1 cellular context compared by ENCODE assay signal in genomic region chr13:110610955-110611595, GRCh38.
TF ChIP-seq lines count a peak whose summit lies in the region.

No MANE protein-coding gene starts in this region.

TF ChIP-seq in GM12878, 131 proteins besides CTCF, POLR2A, EP300 and RAD21 (continues in another document):
- TF ChIP-seq NKRF (conservative IDR thresholded peaks at IDR 0.05) (no peak; the same call in 1 of the 2 replicates), SIX5 (IDR thresholded peaks at IDR 0.05; ENCODE audit: low read depth, low read length, severe bottlenecking) (no peak), CHD2 (IDR thresholded peaks at IDR 0.05; ENCODE audit: borderline replicate concordance, low read depth, low read length) (0 out of 2 replicates have a peak, but pooled peaks have one; percentile 20), ZBTB11 (CRISPR knock-in tag; IDR thresholded peaks at IDR 0.05) (no peak), EZH2 (IDR thresholded peaks at IDR 0.05; ENCODE audit: borderline replicate concordance, control insufficient read depth, low read depth, low read length) (no peak), FOXM1 (IDR thresholded peaks at IDR 0.05; ENCODE audit: low read depth, low read length) (peak; percentile 81; the same call in 1 of the 2 replicates), KLF5 (IDR thresholded peaks at IDR 0.05; ENCODE audit: partially characterized antibody) (no peak), BRCA1 (IDR thresholded peaks at IDR 0.05; ENCODE audit: low read depth, low read length) (no peak), TCF7 (IDR thresholded peaks at IDR 0.05; ENCODE audit: borderline replicate concordance) (no peak), IRF3 (IDR thresholded peaks at IDR 0.05) (no peak), FOXK2 (IDR thresholded peaks at IDR 0.05) (no peak), RELA (IDR thresholded peaks at IDR 0.05; ENCODE audit: borderline replicate concordance, partially characterized antibody) (no peak), JUND (IDR thresholded peaks at IDR 0.05; ENCODE audit: low read depth, low read length) (peak; percentile 90; the same call in 1 of the 2 replicates), JUNB (IDR thresholded peaks at IDR 0.05) (peak; percentile 93), BCL3 (IDR thresholded peaks at IDR 0.05; ENCODE audit: borderline replicate concordance, insufficient read depth, low read depth, low read length, poor library complexity, severe bottlenecking) (peak; percentile 59), YBX1 (IDR thresholded peaks at IDR 0.05) (no peak), SUPT20H (IDR thresholded peaks at IDR 0.05; ENCODE audit: borderline replicate concordance, control insufficient read depth, low read depth, low read length) (no peak), CBX3 (IDR thresholded peaks at IDR 0.05; ENCODE audit: borderline replicate concordance, low read depth) (no peak), CREM (IDR thresholded peaks at IDR 0.05; ENCODE audit: low read depth) (peak; percentile 75; the same call in 1 of the 2 replicates), TAF1 (IDR thresholded peaks at IDR 0.05; ENCODE audit: borderline replicate concordance, low read depth, low read length) (no peak), ZNF384 (IDR thresholded peaks at IDR 0.05; ENCODE audit: borderline replicate concordance, low read depth, low read length) (no peak), ZNF24 (IDR thresholded peaks at IDR 0.05) (peak; percentile 22; the same call in 1 of the 2 replicates), STAT3 (IDR thresholded peaks at IDR 0.05; ENCODE audit: low read depth, low read length) (no peak), SP1 (IDR thresholded peaks at IDR 0.05; ENCODE audit: low read depth, low read length) (peak; percentile 28), CREB1 (IDR thresholded peaks at IDR 0.05; ENCODE audit: low read depth) (peak; percentile 57; the same call in 1 of the 2 replicates), IKZF2 (IDR thresholded peaks at IDR 0.05) (peak; percentile 99), RUNX3 (IDR thresholded peaks at IDR 0.05; ENCODE audit: low read length) (peak; percentile 86), POU2F2 (IDR thresholded peaks at IDR 0.05; ENCODE audit: borderline replicate concordance, low read depth, low read length) (peak; percentile 50; the same call in 1 of the 3 replicates), MYB (IDR thresholded peaks at IDR 0.05; ENCODE audit: borderline replicate concordance, low read depth, low read length) (no peak), NBN (IDR thresholded peaks at IDR 0.05) (peak; percentile 74), IKZF1 (conservative IDR thresholded peaks at IDR 0.05) (peak; percentile 96), ETV6 (conservative IDR thresholded peaks at IDR 0.05 in 1 of 2, IDR thresholded peaks at IDR 0.05 in 1 of 2; ENCODE audit: borderline replicate concordance in 1 of 2, low read depth in 1 of 2) (0 out of 4 replicates have a peak, but pooled peaks of 1 of the 2 experiments have one; percentile 16), PML (IDR thresholded peaks at IDR 0.05; ENCODE audit: low read length) (no peak), PAX5 (IDR thresholded peaks at IDR 0.05; ENCODE audit: borderline replicate concordance, low read depth, low read length) (peak; percentile 88), BMI1 (IDR thresholded peaks at IDR 0.05; ENCODE audit: borderline replicate concordance) (peak; percentile 55; the same call in 1 of the 2 replicates)
- TF ChIP-seq, protein P1, sequence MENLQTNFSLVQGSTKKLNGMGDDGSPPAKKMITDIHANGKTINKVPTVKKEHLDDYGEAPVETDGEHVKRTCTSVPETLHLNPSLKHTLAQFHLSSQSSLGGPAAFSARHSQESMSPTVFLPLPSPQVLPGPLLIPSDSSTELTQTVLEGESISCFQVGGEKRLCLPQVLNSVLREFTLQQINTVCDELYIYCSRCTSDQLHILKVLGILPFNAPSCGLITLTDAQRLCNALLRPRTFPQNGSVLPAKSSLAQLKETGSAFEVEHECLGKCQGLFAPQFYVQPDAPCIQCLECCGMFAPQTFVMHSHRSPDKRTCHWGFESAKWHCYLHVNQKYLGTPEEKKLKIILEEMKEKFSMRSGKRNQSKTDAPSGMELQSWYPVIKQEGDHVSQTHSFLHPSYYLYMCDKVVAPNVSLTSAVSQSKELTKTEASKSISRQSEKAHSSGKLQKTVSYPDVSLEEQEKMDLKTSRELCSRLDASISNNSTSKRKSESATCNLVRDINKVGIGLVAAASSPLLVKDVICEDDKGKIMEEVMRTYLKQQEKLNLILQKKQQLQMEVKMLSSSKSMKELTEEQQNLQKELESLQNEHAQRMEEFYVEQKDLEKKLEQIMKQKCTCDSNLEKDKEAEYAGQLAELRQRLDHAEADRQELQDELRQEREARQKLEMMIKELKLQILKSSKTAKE (IDR thresholded peaks at IDR 0.05; ENCODE audit: low read depth, poor library complexity, severe bottlenecking), result no peak
- TF ChIP-seq, protein P2, sequence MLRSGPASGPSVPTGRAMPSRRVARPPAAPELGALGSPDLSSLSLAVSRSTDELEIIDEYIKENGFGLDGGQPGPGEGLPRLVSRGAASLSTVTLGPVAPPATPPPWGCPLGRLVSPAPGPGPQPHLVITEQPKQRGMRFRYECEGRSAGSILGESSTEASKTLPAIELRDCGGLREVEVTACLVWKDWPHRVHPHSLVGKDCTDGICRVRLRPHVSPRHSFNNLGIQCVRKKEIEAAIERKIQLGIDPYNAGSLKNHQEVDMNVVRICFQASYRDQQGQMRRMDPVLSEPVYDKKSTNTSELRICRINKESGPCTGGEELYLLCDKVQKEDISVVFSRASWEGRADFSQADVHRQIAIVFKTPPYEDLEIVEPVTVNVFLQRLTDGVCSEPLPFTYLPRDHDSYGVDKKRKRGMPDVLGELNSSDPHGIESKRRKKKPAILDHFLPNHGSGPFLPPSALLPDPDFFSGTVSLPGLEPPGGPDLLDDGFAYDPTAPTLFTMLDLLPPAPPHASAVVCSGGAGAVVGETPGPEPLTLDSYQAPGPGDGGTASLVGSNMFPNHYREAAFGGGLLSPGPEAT (IDR thresholded peaks at IDR 0.05; ENCODE audit: low read depth), result peak; percentile 94
- TF ChIP-seq, protein P3, sequence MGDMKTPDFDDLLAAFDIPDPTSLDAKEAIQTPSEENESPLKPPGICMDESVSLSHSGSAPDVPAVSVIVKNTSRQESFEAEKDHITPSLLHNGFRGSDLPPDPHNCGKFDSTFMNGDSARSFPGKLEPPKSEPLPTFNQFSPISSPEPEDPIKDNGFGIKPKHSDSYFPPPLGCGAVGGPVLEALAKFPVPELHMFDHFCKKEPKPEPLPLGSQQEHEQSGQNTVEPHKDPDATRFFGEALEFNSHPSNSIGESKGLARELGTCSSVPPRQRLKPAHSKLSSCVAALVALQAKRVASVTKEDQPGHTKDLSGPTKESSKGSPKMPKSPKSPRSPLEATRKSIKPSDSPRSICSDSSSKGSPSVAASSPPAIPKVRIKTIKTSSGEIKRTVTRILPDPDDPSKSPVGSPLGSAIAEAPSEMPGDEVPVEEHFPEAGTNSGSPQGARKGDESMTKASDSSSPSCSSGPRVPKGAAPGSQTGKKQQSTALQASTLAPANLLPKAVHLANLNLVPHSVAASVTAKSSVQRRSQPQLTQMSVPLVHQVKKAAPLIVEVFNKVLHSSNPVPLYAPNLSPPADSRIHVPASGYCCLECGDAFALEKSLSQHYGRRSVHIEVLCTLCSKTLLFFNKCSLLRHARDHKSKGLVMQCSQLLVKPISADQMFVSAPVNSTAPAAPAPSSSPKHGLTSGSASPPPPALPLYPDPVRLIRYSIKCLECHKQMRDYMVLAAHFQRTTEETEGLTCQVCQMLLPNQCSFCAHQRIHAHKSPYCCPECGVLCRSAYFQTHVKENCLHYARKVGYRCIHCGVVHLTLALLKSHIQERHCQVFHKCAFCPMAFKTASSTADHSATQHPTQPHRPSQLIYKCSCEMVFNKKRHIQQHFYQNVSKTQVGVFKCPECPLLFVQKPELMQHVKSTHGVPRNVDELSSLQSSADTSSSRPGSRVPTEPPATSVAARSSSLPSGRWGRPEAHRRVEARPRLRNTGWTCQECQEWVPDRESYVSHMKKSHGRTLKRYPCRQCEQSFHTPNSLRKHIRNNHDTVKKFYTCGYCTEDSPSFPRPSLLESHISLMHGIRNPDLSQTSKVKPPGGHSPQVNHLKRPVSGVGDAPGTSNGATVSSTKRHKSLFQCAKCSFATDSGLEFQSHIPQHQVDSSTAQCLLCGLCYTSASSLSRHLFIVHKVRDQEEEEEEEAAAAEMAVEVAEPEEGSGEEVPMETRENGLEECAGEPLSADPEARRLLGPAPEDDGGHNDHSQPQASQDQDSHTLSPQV (IDR thresholded peaks at IDR 0.05), result 0 out of 2 replicates have a peak, but pooled peaks have one; percentile 29
- TF ChIP-seq, protein P4, sequence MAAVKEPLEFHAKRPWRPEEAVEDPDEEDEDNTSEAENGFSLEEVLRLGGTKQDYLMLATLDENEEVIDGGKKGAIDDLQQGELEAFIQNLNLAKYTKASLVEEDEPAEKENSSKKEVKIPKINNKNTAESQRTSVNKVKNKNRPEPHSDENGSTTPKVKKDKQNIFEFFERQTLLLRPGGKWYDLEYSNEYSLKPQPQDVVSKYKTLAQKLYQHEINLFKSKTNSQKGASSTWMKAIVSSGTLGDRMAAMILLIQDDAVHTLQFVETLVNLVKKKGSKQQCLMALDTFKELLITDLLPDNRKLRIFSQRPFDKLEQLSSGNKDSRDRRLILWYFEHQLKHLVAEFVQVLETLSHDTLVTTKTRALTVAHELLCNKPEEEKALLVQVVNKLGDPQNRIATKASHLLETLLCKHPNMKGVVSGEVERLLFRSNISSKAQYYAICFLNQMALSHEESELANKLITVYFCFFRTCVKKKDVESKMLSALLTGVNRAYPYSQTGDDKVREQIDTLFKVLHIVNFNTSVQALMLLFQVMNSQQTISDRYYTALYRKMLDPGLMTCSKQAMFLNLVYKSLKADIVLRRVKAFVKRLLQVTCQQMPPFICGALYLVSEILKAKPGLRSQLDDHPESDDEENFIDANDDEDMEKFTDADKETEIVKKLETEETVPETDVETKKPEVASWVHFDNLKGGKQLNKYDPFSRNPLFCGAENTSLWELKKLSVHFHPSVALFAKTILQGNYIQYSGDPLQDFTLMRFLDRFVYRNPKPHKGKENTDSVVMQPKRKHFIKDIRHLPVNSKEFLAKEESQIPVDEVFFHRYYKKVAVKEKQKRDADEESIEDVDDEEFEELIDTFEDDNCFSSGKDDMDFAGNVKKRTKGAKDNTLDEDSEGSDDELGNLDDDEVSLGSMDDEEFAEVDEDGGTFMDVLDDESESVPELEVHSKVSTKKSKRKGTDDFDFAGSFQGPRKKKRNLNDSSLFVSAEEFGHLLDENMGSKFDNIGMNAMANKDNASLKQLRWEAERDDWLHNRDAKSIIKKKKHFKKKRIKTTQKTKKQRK (IDR thresholded peaks at IDR 0.05; ENCODE audit: low read depth, low read length), result no peak
- TF ChIP-seq, protein P5, sequence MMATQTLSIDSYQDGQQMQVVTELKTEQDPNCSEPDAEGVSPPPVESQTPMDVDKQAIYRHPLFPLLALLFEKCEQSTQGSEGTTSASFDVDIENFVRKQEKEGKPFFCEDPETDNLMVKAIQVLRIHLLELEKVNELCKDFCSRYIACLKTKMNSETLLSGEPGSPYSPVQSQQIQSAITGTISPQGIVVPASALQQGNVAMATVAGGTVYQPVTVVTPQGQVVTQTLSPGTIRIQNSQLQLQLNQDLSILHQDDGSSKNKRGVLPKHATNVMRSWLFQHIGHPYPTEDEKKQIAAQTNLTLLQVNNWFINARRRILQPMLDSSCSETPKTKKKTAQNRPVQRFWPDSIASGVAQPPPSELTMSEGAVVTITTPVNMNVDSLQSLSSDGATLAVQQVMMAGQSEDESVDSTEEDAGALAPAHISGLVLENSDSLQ (IDR thresholded peaks at IDR 0.05), result no peak
